ENCODE assay signal across 8 cellular contexts in the genomic region with DNA sequence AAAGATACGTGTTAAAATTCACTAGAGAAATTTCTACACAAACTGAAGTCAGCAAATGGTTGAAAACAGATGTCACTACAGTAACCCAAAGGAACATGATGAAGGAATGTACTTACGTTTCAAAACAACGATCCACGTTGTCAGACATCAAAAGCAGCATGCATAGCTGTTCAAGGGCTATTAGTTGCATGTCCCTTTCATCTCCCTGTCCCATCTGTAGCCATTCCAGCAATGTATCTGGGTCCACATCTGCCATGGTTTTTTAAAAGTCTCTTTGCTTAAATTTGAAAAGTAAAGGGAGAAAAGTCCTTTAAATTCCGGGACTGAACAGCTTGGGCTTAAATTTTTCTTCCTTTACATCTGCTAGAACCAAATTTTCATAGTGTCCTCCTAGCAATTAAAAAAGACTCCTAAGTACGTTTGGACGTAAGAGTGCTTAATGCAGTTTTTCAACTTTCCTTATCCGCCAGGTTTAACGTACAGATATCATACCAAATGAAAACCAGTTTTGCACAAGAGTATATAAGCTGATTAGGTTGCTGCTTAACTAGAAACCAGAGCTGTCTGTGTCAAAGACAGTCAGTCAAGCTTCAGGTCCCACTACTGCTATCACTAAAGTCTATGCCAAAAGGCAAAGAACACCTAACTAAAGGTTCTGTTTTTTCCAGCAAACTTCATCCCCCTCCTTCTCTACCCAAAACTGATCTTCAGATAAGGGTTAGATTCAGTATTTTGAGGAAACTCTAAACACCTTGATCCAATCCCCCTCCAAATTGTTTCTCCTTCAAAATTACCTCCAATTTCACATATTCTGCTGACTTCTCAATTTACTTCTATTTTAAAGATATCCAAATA. TPM values are rescaled to one million over a fixed set of nuclear protein-coding genes. Genes with fewer than 3 reads are reported as not detected.
A peak's percentile ranks its signal among the peaks of the same experiment; 100 is the strongest.
DNase-seq lines count a peak whose midpoint lies in the region; ATAC-seq and TF ChIP-seq lines count a peak whose summit lies in the region.

No MANE protein-coding gene starts in this region.

- H3K27me3 Mint-ChIP-seq in activated CD8-positive, alpha-beta T cell treated with anti-CD3 and anti-CD28 coated beads for 36 hours = no peaks in the 10 kb centered on the region

- POLR2A ChIA-PET in activated CD8-positive, alpha-beta T cell treated with anti-CD3 and anti-CD28 coated beads for 36 hours (lab: Charles Lee) = interaction anchor here (0.7 to 3.9 kb wide), 5 partner anchors 10 to 349 kb away, joined by 3 to 36 read pairs (median 3); a partner anchor contains a TSS

- peak overlapping the region; percentile 92 for H3K27ac ChIP-seq in KOPT-K1 (ENCODE audit: low read depth, low read length, poor library complexity, severe bottlenecking)
- no peak overlapping the region for H3K27ac ChIP-seq in right cardiac atrium (ENCODE audit: low read length)

- H3K9me3 Mint-ChIP-seq in activated CD8-positive, alpha-beta T cell treated with anti-CD3 and anti-CD28 coated beads for 36 hours = no peaks in the 10 kb centered on the region

- peaks cover 33% of the 10 kb centered on the region for H3K36me3 ChIP-seq in KOPT-K1 (ENCODE audit: insufficient read depth, low read length)

- peaks cover 31% of the 10 kb centered on the region for H3K36me3 Mint-ChIP-seq in activated CD8-positive, alpha-beta T cell treated with anti-CD3 and anti-CD28 coated beads for 36 hours (ENCODE audit: low read depth)

- H3K4me3 Mint-ChIP-seq in activated CD8-positive, alpha-beta T cell treated with anti-CD3 and anti-CD28 coated beads for 36 hours = peak overlapping the region; percentile 95

- CTCF ChIA-PET in activated CD8-positive, alpha-beta T cell treated with anti-CD3 and anti-CD28 coated beads for 36 hours (lab: Charles Lee) = interaction anchor here (0.9 to 3.3 kb wide), 5 partner anchors 10 to 149 kb away, joined by 3 to 7 read pairs (median 3); no protein-coding TSS in a partner anchor

- H3K9me3 ChIP-seq in KOPT-K1 (ENCODE audit: insufficient read depth, low read length, poor library complexity, severe bottlenecking) (no peaks in the 10 kb centered on the region), right cardiac atrium (ENCODE audit: control insufficient read depth, low read length) (no peaks in the 10 kb centered on the region)

- intact Hi-C loops in activated CD8-positive, alpha-beta T cell treated with anti-CD3 and anti-CD28 coated beads for 36 hours (cut with micrococcal nuclease) = loop anchor here (10.0 kb wide), 1 partner anchor 149 kb away; no protein-coding TSS in a partner anchor
- intact Hi-C loops in right cardiac atrium (cut with DNase I) = loop anchor here in 1 of 4 donors (10.0 kb wide), 1 partner anchor 119 kb away; no protein-coding TSS in a partner anchor

- no peaks in the 10 kb centered on the region for H3K27me3 ChIP-seq in right cardiac atrium (ENCODE audit: control insufficient read depth, insufficient read depth)

- ATAC-seq in activated CD8-positive, alpha-beta T cell treated with anti-CD3 and anti-CD28 coated beads for 36 hours = no peak
- ATAC-seq in right cardiac atrium (no peak), GM19463 (IDR thresholded peaks at IDR 0.05; ENCODE audit: unreplicated experiment) (no peak), GM18861 (IDR thresholded peaks at IDR 0.05; ENCODE audit: unreplicated experiment) (no peak)

- DNase-seq in EH (ENCODE audit: low read depth) = peak; percentile 81
- DNase-seq in activated CD8-positive, alpha-beta T cell treated with anti-CD3 and anti-CD28 coated beads for 36 hours = no peak
- no peak for DNase-seq in right cardiac atrium
- DNase-seq in skeletal muscle cell (ENCODE audit: low read depth) = peak; percentile 39
- no peak for DNase-seq in activated effector memory CD4-positive, alpha-beta T cell treated with anti-CD3 and anti-CD28 coated beads, Interleukin-2, amount 50 U/mL, for 16 hours

- H3K4me1 ChIP-seq in right cardiac atrium (ENCODE audit: control insufficient read depth, insufficient read depth, low read length) = no peaks in the 10 kb centered on the region

- peak overlapping the region; percentile 78 for H3K27ac Mint-ChIP-seq in activated CD8-positive, alpha-beta T cell treated with anti-CD3 and anti-CD28 coated beads for 36 hours

- WGBS in right cardiac atrium = 6% methylated on average over 9 of the region's 9 CpGs

- TF ChIP-seq CTCF in activated CD8-positive, alpha-beta T cell treated with anti-CD3 and anti-CD28 coated beads for 36 hours (IDR thresholded peaks at IDR 0.05) = no peak

- peaks cover 49% of the 10 kb centered on the region for H3K4me1 Mint-ChIP-seq in activated CD8-positive, alpha-beta T cell treated with anti-CD3 and anti-CD28 coated beads for 36 hours (ENCODE audit: low read depth)

- peak overlapping the region; percentile 91 for H3K4me3 ChIP-seq in right cardiac atrium (ENCODE audit: low read length)
- peak overlapping the region; percentile 85 for H3K4me3 ChIP-seq in skeletal muscle cell (ENCODE audit: low read depth, low read length)

RNA-seq across cellular contexts. Expression of a gene that starts 1.7 kb away (rescaled TPM):
- 10 to 100 TPM; 78.9 to 82.2 TPM for total RNA-seq in activated CD8-positive, alpha-beta T cell treated with anti-CD3 and anti-CD28 coated beads for 36 hours
- total RNA-seq in right cardiac atrium = 100 to 1,000 TPM; 122 to 159 (median 141) TPM
- 67.3 TPM for polyA plus RNA-seq in right cardiac atrium

Comparison
In these comparisons a context has a peak if more than half of its experiments do, and no peak if none do; other contexts are left out.
1. DNase-seq: peak in EH (single experiment) and skeletal muscle cell (single experiment); none in activated CD8-positive, alpha-beta T cell treated with anti-CD3 and anti-CD28 coated beads for 36 hours (single experiment), right cardiac atrium (0 of 3) and activated effector memory CD4-positive, alpha-beta T cell treated with anti-CD3 and anti-CD28 coated beads, Interleukin-2, amount 50 U/mL, for 16 hours (single experiment).